1 cellular context compared by ENCODE assay signal in the genomic region with DNA sequence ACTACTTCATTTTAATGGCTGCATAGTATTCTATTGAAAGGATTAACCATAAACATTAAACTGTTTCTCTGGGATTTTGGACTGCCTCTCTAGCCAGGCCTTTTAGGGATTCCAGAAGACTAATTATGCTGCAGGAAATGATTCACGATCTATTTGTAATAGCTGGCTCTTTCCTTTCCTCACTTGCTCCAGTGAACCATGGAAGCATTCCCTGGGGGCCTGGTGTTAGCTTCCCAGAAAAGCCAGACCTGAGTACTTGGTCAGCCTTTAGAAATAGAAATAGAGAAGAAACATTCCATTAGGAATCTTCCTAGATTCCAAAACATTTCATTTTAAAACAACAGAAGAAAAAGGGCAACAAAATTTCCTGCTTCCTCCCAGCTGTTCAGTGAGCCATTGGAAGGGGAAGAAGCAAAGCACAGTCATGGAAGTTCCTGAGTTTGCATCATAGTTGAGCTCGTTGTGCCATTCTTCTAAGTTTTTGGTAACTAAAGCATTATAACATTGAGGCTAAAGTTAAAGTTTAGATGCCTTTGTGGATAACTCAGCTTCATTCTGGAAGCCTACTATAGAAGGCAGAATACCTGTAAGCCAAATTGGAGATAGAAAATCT.
TF ChIP-seq lines count a peak whose summit lies in the region.

No MANE protein-coding gene starts in this region.

TF ChIP-seq in WTC11, 78 proteins besides CTCF, POLR2A, EP300 and RAD21 (continued from another document):
- TF ChIP-seq NR2C2 (CRISPR knock-in tag; IDR thresholded peaks at IDR 0.05) (no peak), ELF4 (CRISPR knock-in tag; IDR thresholded peaks at IDR 0.05; ENCODE audit: low read depth) (no peak), E2F4 (CRISPR knock-in tag; IDR thresholded peaks at IDR 0.05; ENCODE audit: borderline replicate concordance, low read depth) (no peak), ZNF121 (CRISPR knock-in tag; IDR thresholded peaks at IDR 0.05) (no peak), ZNF423 (CRISPR knock-in tag; IDR thresholded peaks at IDR 0.05) (no peak), EMX1 (CRISPR knock-in tag; IDR thresholded peaks at IDR 0.05) (no peak), ERG (CRISPR knock-in tag; IDR thresholded peaks at IDR 0.05) (no peak), MXD4 (CRISPR knock-in tag; IDR thresholded peaks at IDR 0.05; ENCODE audit: borderline replicate concordance) (no peak)
- TF ChIP-seq, protein P1, sequence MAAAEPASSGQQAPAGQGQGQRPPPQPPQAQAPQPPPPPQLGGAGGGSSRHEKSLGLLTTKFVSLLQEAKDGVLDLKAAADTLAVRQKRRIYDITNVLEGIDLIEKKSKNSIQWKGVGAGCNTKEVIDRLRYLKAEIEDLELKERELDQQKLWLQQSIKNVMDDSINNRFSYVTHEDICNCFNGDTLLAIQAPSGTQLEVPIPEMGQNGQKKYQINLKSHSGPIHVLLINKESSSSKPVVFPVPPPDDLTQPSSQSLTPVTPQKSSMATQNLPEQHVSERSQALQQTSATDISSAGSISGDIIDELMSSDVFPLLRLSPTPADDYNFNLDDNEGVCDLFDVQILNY (CRISPR knock-in tag; IDR thresholded peaks at IDR 0.05) = no peak
TF ChIP-seq in WTC11: peak in this region for 0.
